7 cellular contexts compared by ENCODE assay signal in the genomic region with DNA sequence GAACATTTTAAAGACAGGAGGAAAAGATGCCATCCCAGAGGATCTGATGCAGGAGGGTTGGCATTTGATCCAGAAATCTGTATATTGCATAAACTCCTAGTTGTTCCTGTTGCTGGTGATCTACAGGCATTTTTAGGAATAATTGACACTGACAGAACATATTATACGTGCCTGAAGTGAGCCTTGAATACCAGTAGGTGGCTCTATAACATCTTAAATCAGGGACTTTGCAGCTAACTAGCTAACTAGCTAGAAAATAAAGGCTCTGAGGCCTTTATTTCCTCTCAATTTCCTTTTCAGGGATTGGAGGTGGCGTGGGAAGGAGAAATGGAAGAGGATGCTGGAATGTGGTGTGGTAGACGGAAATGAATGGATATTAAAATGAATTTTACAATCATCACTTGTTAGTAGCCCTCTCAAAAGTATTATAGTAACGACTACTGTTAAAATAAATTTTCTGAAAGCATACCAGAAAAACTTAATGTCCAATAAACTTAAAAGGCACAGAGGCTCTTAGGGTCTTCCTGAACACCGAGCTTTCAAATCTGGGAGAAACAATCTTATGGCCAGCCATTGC. TPM values are rescaled to one million over a fixed set of nuclear protein-coding genes. Genes with fewer than 3 reads are reported as not detected.
DNase-seq lines count a peak whose midpoint lies in the region; ATAC-seq, FAIRE-seq and TF ChIP-seq lines count a peak whose summit lies in the region.

No MANE protein-coding gene starts in this region.

- TF ChIP-seq POLR2A in NB4 (IDR thresholded peaks at IDR 0.05; ENCODE audit: extremely low read depth, insufficient read length): no peak

- H3K4me3 ChIP-seq in NB4 (ENCODE audit: low read depth, low read length) (no peak overlapping the region), mucosa of descending colon (no peak overlapping the region)

- DNase-seq in HCEC 1CT (peak; percentile 83), NB4 (ENCODE audit: low read depth) (peak; percentile 64), SK-MEL-5 (ENCODE audit: low read depth, low spot score) (peak; percentile 78), mucosa of descending colon (no peak), KG1 (lab: John Stamatoyannopoulos, UW) (no peak)

- no peaks in the 10 kb centered on the region for H3K36me3 ChIP-seq in mucosa of descending colon (ENCODE audit: low read depth)

- peak; percentile 46 for FAIRE-seq in G401.6 (lab: Jason Lieb, UNC)
- peak; percentile 76 for FAIRE-seq in endometrium (lab: Jason Lieb, UNC)

- peaks cover 5% of the 10 kb centered on the region for H3K4me1 ChIP-seq in mucosa of descending colon (ENCODE audit: low read depth)

- ATAC-seq in mucosa of descending colon: peak; percentile 84

- in situ Hi-C loops in SK-MEL-5 (cut with HindIII; ENCODE audit: low pct_unique_long_range_greater_than_20kb, low sequenced_read_pairs): no loop called here

- H3K9me3 ChIP-seq in mucosa of descending colon: no peaks in the 10 kb centered on the region

- intact Hi-C loops in mucosa of descending colon (cut with DNase I, micrococcal nuclease): loop anchor here in 1 of 2 donors (5.0 kb wide), 1 partner anchor 48 kb away; no protein-coding TSS in a partner anchor

- TF ChIP-seq CTCF in NB4 (IDR thresholded peaks at IDR 0.05; ENCODE audit: low read depth, low read length) (peak; percentile 59), mucosa of descending colon (IDR thresholded peaks at IDR 0.05) (peak; percentile 68)

RNA-seq across cellular contexts. Expression of a gene that starts 5.5 kb away (rescaled TPM):
- total RNA-seq in SK-MEL-5 (2014; rRNA removed; shearing (Covaris generic)): 1.1 and 1.2 TPM in 2 replicates
- polyA plus RNA-seq in SK-MEL-5 (2015; cell fraction: cytosol; rRNA removed): 0.29 and 0.32 TPM in 2 replicates
- 2.3 and 2.7 TPM in 2 replicates for polyA plus RNA-seq in SK-MEL-5 (2015; cell fraction: nucleus; rRNA removed)
- total RNA-seq in mucosa of descending colon: 1 to 10 TPM; 2.5 to 9.8 (median 4.6) TPM

Comparison
In these comparisons a context has a peak if more than half of its experiments do, and no peak if none do; other contexts are left out.
1. DNase-seq: peak in HCEC 1CT (single experiment), NB4 (single experiment) and SK-MEL-5 (single experiment); none in mucosa of descending colon (0 of 3) and KG1 (single experiment).